ENCODE assay signal across 8 cellular contexts in the genomic region with DNA sequence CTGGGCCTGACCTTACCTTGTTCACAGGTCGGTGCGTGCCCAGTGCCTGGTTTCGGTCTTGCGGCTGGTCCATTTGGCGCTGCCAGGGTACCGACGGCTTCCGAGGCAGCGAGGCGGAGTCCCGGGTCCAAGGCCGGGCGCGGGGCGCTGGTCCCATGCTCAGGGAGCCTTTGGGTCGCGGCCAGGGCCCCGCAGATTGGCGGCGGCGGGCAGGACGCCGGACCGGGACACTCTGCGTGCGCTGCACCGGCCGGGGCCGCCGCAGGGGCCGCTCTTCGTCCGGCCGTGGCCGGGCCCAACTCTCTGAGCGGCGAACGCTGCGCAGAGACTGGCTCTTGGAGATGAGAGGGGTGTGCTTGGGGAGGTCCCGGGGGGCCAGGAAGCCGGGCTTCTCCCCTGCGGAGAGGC. TPM values are rescaled to one million over a fixed set of nuclear protein-coding genes. Genes with fewer than 3 reads are reported as not detected.
DNase-seq lines count a peak whose midpoint lies in the region; TF ChIP-seq lines count a peak whose summit lies in the region.
"Had no signal": no experiment of that assay in that cellular context is flagged by ENCODE, and none has a peak within 500 bp of the region (broad histone marks: within the 10 kb centered on the region; RNA-seq: fewer than 3 reads in every experiment).

No MANE protein-coding gene starts in this region.

- TF ChIP-seq POLR2A in adrenal gland (IDR thresholded peaks at IDR 0.05), result no peak

- H3K9ac ChIP-seq in iPS-15b (ENCODE audit: low read depth, low read length), result no peak overlapping the region
- peak overlapping the region; percentile 57 to 60 for H3K9ac ChIP-seq in stomach smooth muscle (ENCODE audit: low read length in 2 of 2)

- DNase-seq in adrenal gland (peak; percentile 41 to 67 (median 57)), Calu3 (no peak), posterior vena cava (ENCODE audit: low spot score) (no peak), HUDEP-2 (lab: John Stamatoyannopoulos, UW; ENCODE audit: unreplicated experiment in 76 of 76) (no peak)
- DNase-seq: NK-92 treated with Interleukin-12 subunit alpha and Interleukin-12 subunit beta, amount 100 ng/mL, for 24 hours; stimulated activated naive CD4-positive, alpha-beta T cell treated with Interleukin-2 at 50 U/mL for 16 hours had no signal

- BruUV-seq in Calu3 (replicated peaks; lab: Mats Ljungman, UMichigan), result no TSS peak

- H3K4me3 ChIP-seq in adrenal gland, result peak overlapping the region in 2 of 4 donors; percentile 38 to 61
- peak overlapping the region; percentile 65 for H3K4me3 ChIP-seq in iPS-15b (ENCODE audit: low read depth, low read length)
- H3K4me3 ChIP-seq in stomach smooth muscle (ENCODE audit: low read length in 2 of 2), result peak overlapping the region; percentile 76 to 82

- CTCF ChIA-PET in Calu3 (lab: Charles Lee), result interaction anchor here (0.6 kb wide), 1 partner anchor 14 kb away, joined by 4 read pairs; no protein-coding TSS in a partner anchor

- no peak overlapping the region for H3K4me3 Mint-ChIP-seq in Calu3 (ENCODE audit: low read depth, unreplicated experiment)

- H3K27me3 ChIP-seq in adrenal gland (peaks cover 21% of the 10 kb centered on the region), iPS-15b (ENCODE audit: control insufficient read depth, insufficient read depth, low read length) (peaks cover 44% of the 10 kb centered on the region), stomach smooth muscle (ENCODE audit: control insufficient read depth in 1 of 2, insufficient read depth in 2 of 2, low read length in 2 of 2) (peaks cover 31 to 34% of the 10 kb centered on the region in 2 donors)

- no peaks in the 10 kb centered on the region for H3K36me3 ChIP-seq in adrenal gland (replicated peaks in 1 of 2)
- H3K36me3 ChIP-seq in iPS-15b (ENCODE audit: control insufficient read depth, insufficient read depth, low read length), result no peaks in the 10 kb centered on the region
- H3K36me3 ChIP-seq in stomach smooth muscle (ENCODE audit: control insufficient read depth in 2 of 2, insufficient read depth in 2 of 2, low read length in 2 of 2), result no peaks in the 10 kb centered on the region

- H3K4me1 ChIP-seq in adrenal gland (replicated peaks in 1 of 2), result peaks cover 7 to 10% of the 10 kb centered on the region in 2 donors
- peaks cover 8% of the 10 kb centered on the region for H3K4me1 ChIP-seq in iPS-15b (ENCODE audit: control insufficient read depth, insufficient read depth, low read length)
- peaks cover 38% of the 10 kb centered on the region for H3K4me1 ChIP-seq in stomach smooth muscle (ENCODE audit: control insufficient read depth, insufficient read depth, low read length)

- intact Hi-C loops in adrenal gland (cut with DNase I) (loop anchor here (5.0 to 10.0 kb wide), 2 partner anchors 102 to 104 kb away; no protein-coding TSS in a partner anchor), Calu3 (cut with micrococcal nuclease; ENCODE audit: unreplicated experiment) (no loop called here), posterior vena cava (cut with DNase I) (no loop called here)

- H3K36me3 Mint-ChIP-seq in Calu3 (ENCODE audit: insufficient read depth, unreplicated experiment), result peaks cover 7% of the 10 kb centered on the region

- H3K9me3 ChIP-seq in adrenal gland (replicated peaks in 1 of 3), result no peaks in the 10 kb centered on the region
- no peaks in the 10 kb centered on the region for H3K9me3 ChIP-seq in iPS-15b (ENCODE audit: control insufficient read depth, insufficient read depth, low read length)
- H3K9me3 ChIP-seq in stomach smooth muscle (ENCODE audit: control insufficient read depth in 2 of 2, low read length in 2 of 2), result no peaks in the 10 kb centered on the region

- H3K27ac ChIP-seq in adrenal gland (peak overlapping the region in 4 of 5 donors; percentile 66 to 87 (median 86)), stomach smooth muscle (ENCODE audit: low read length) (peak overlapping the region; percentile 31)

- H3K27ac Mint-ChIP-seq in Calu3 (ENCODE audit: unreplicated experiment), result no peak overlapping the region

- H3K27me3 Mint-ChIP-seq in Calu3 (ENCODE audit: unreplicated experiment), result peaks cover 62% of the 10 kb centered on the region

- H3K9me3 Mint-ChIP-seq in Calu3 (ENCODE audit: low read depth, unreplicated experiment), result no peaks in the 10 kb centered on the region

- peaks cover 10% of the 10 kb centered on the region for H3K4me1 Mint-ChIP-seq in Calu3 (ENCODE audit: low read depth, unreplicated experiment)

- 3 to 23% (median 20%) methylated on average over 15 to 42 of the region's 42 CpGs for WGBS in adrenal gland, 4 donors

- TF ChIP-seq CTCF in adrenal gland (IDR thresholded peaks at IDR 0.05) (peak in 5 of 6 experiments; percentile 21 to 50 (median 41)), Calu3 (IDR thresholded peaks at IDR 0.05; ENCODE audit: unreplicated experiment) (no peak)

RNA-seq across cellular contexts. Expression of a gene that starts 3.3 kb away (rescaled TPM):
- 10 to 100 TPM; 22.6 to 49.2 (median 36.3) TPM for total RNA-seq in adrenal gland
- 10 to 100 TPM in 2 of 3 donors, 1 to 10 TPM in 1; 7.9 to 48.1 (median 28.3) TPM for polyA plus RNA-seq in adrenal gland
- total RNA-seq in Calu3 (2022), result 31.9 and 34.0 TPM in 2 replicates
- total RNA-seq in posterior vena cava, result 10 to 100 TPM; 33.2 to 44.2 TPM

RNA-seq across cellular contexts. Expression of a gene that starts 11.2 kb away (rescaled TPM):
- 1 to 10 TPM; 2.6 to 7.6 (median 5.5) TPM for total RNA-seq in adrenal gland
- 10 to 100 TPM in 1 of 3 donors, 1 to 10 TPM in 2; 1.1 to 20.5 (median 5.7) TPM for polyA plus RNA-seq in adrenal gland
- total RNA-seq in Calu3 (2022), result not detected in 2 replicates
- 1 to 10 TPM; 2.3 to 3.7 TPM for total RNA-seq in posterior vena cava

RNA-seq across cellular contexts. Expression of a gene that starts 26.2 kb away (rescaled TPM):
- total RNA-seq in adrenal gland (not detected), Calu3 (2022) (not detected in 2 replicates), posterior vena cava (not detected)
- polyA plus RNA-seq in adrenal gland, result not detected

RNA-seq across cellular contexts. Expression of a gene that starts 34.3 kb away (rescaled TPM):
- 100 to 1,000 TPM in 5 of 8 donors, 10 to 100 TPM in 3; 48.3 to 206 (median 131) TPM for total RNA-seq in adrenal gland
- 100 to 1,000 TPM in 2 of 3 donors, 10 to 100 TPM in 1; 60.5 to 652 (median 264) TPM for polyA plus RNA-seq in adrenal gland
- 94.0 and 96.8 TPM in 2 replicates for total RNA-seq in Calu3 (2022)
- 10 to 100 TPM; 52.6 to 65.7 TPM for total RNA-seq in posterior vena cava

RNA-seq across cellular contexts. Expression of a gene that starts 55.2 kb away (rescaled TPM):
- total RNA-seq in adrenal gland (under 1 TPM in 2 of 8 donors, not detected in 6; 0.11 to 0.34 TPM), Calu3 (2022) (not detected in 2 replicates), posterior vena cava (not detected)
- polyA plus RNA-seq in adrenal gland, result not detected

Comparison
In these comparisons a context has a peak if more than half of its experiments do, and no peak if none do; other contexts are left out.
1. DNase-seq: peak in adrenal gland (7 of 7); none in Calu3 (single experiment), posterior vena cava (single experiment) and HUDEP-2 (0 of 76).
2. intact Hi-C loops: an anchor here in adrenal gland (5.0 to 10.0 kb wide); none called in Calu3 and posterior vena cava.